ENCODE assay signal across 8 cellular contexts in the genomic region with DNA sequence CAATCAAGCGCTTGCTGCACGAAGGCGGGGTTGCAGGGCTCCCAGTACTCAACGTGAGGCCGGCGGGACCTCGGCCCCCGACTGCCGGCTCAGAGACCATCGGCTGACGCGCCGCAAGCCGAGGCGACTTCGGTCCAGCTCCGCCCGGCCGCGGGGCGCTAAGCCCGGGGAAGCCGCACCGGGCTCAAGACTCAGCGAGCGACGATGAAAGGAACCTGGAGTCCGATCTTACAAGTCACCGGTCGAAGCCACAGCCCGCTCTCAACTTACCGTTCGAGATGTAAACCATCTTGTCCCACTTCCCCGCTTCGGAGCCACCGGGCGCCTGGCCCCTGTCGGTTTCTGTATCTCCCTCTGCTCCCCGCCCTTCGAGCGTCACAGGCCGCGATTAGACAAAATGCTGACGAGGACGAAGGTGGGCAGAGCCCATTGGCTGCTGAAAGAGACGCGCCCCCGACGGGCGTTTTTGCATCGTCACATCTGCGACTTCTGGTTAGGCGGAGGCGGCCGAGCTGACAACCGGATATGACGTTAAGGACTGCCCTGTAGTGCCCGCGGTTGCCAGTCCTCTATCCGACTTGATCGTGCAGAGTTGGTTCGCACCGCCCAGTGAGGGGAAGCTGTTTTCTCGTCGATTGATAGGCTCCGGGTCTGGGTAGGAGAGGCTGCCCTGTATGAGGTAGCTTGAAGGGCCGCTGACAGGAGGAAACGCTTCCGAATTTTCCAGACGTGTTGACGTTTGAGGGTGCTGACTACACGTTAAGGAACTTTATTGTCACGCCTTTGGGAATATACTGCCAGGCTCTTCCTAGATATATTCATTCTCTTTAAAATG. TPM values are rescaled to one million over a fixed set of nuclear protein-coding genes. Genes with fewer than 3 reads are reported as not detected.
DNase-seq lines count a peak whose midpoint lies in the region; ATAC-seq, FAIRE-seq and TF ChIP-seq lines count a peak whose summit lies in the region.

TSS of gene SELENOK (minus strand) at position 360 of the 835 bp plus-strand sequence.

- no peaks in the 10 kb centered on the region for H3K27me3 ChIP-seq in NT2/D1 (ENCODE audit: insufficient read depth, insufficient read length)
- peaks cover 0 to 8% (median 1%) of the 10 kb centered on the region in 4 experiments; a peak in 2 of 7 replicates for H3K27me3 ChIP-seq in H1 (replicated peaks in 1 of 4; ENCODE audit: control insufficient read depth in 3 of 4, extremely low read depth in 1 of 4, insufficient read depth in 3 of 4, low read length in 3 of 4)

- H4K20me1 ChIP-seq in H1 (replicated peaks in 1 of 2; ENCODE audit: control insufficient read depth in 1 of 2, insufficient read depth in 2 of 2, low read length in 2 of 2) = peaks cover 0 to 2% of the 10 kb centered on the region in 2 experiments

- H3K4me3 ChIP-seq in NT2/D1 (ENCODE audit: insufficient read length, low read depth) = peak within 1 kb of the TSS; percentile 94
- peak within 1 kb of the TSS; percentile 80 to 94 (median 90) for H3K4me3 ChIP-seq in H1 (ENCODE audit: extremely low read depth in 1 of 4, insufficient read depth in 2 of 4, low read depth in 3 of 4, low read length in 4 of 4)

- peaks cover 2% of the 10 kb centered on the region for H3K9me3 Mint-ChIP-seq in activated CD8-positive, alpha-beta memory T cell treated with anti-CD3 and anti-CD28 coated beads, Interleukin-2, amount 10 ng/mL, durations not matched to agents 7 days and 5 days (ENCODE audit: low read depth)
- peaks cover 5% of the 10 kb centered on the region for H3K9me3 Mint-ChIP-seq in memory B cell

- H3K79me2 ChIP-seq in H1 (ENCODE audit: control insufficient read depth in 1 of 2, insufficient read depth in 2 of 2, low read length in 2 of 2) = peaks cover 0 to 37% of the 10 kb centered on the region in 2 experiments; a peak in 3 of 4 replicates

- TF ChIP-seq CTCF in H1 (IDR thresholded peaks at IDR 0.05; ENCODE audit: control extremely low read depth in 1 of 3, insufficient read depth in 1 of 3, low read depth in 1 of 3, low read length in 3 of 3) = no peak

- H3K9ac ChIP-seq in NT2/D1 (ENCODE audit: insufficient read length, low read depth) (peak within 1 kb of the TSS; percentile 92), H1 (replicated peaks in 1 of 4; ENCODE audit: extremely low read depth in 1 of 4, low read depth in 3 of 4, low read length in 3 of 4) (peak within 1 kb of the TSS; percentile 64 to 97 (median 88))

- H3K79me1 ChIP-seq in H1 (ENCODE audit: low read depth, low read length) = no peaks in the 10 kb centered on the region

- peak within 1 kb of the TSS; percentile 41; the same call in 1 of the 2 replicates for H2BK12ac ChIP-seq in H1 (ENCODE audit: low read depth, low read length)

- H3K4me3 Mint-ChIP-seq in activated CD8-positive, alpha-beta memory T cell treated with anti-CD3 and anti-CD28 coated beads, Interleukin-2, amount 10 ng/mL, durations not matched to agents 7 days and 5 days = peak within 1 kb of the TSS; percentile 90
- peak within 1 kb of the TSS; percentile 94 for H3K4me3 Mint-ChIP-seq in memory B cell

- no peaks in the 10 kb centered on the region for H3K9me3 ChIP-seq in NT2/D1 (ENCODE audit: insufficient read depth, low read length)
- no peaks in the 10 kb centered on the region for H3K9me3 ChIP-seq in H1 (ENCODE audit: insufficient read depth in 2 of 2, low read depth in 1 of 2, low read length in 1 of 2)

- H3K36me3 ChIP-seq in NT2/D1 (ENCODE audit: insufficient read depth, insufficient read length, low read length) = peaks cover 25% of the 10 kb centered on the region
- peaks cover 0 to 8% (median 3%) of the 10 kb centered on the region in 4 experiments; a peak in 3 of 8 replicates for H3K36me3 ChIP-seq in H1 (ENCODE audit: control insufficient read depth in 2 of 4, insufficient read depth in 4 of 4, low read length in 3 of 4)

- peak within 1 kb of the TSS; percentile 98; the same call in 1 of the 2 replicates for H4K8ac ChIP-seq in H1 (ENCODE audit: extremely low read depth, insufficient read depth, low read length)

- no peaks in the 10 kb centered on the region for H3K4me1 ChIP-seq in NT2/D1 (ENCODE audit: insufficient read depth, insufficient read length)
- H3K4me1 ChIP-seq in H1 (replicated peaks in 1 of 4; ENCODE audit: control insufficient read depth in 3 of 4, insufficient read depth in 4 of 4, low read length in 3 of 4) = peaks cover 0 to 4% (median 2%) of the 10 kb centered on the region in 4 experiments; a peak in 3 of 7 replicates

- H3K23ac ChIP-seq in H1 (ENCODE audit: insufficient read length) = no peak within 1 kb of the TSS

- peak; percentile 95 for ATAC-seq in GM21381 (IDR thresholded peaks at IDR 0.05; ENCODE audit: unreplicated experiment)
- peak; percentile 94 for ATAC-seq in activated CD8-positive, alpha-beta memory T cell treated with anti-CD3 and anti-CD28 coated beads, Interleukin-2, amount 10 ng/mL, durations not matched to agents 7 days and 5 days
- ATAC-seq in memory B cell (ENCODE audit: low read depth) = peak; percentile 88

- no peak for TF ChIP-seq RAD21 in H1 (IDR thresholded peaks at IDR 0.05 in 1 of 2, conservative IDR thresholded peaks at IDR 0.05 in 1 of 2; ENCODE audit: low read depth in 2 of 2, low read length in 2 of 2)

- H3K56ac ChIP-seq in H1 (replicated peaks; ENCODE audit: insufficient read length, low read depth, low read length) = no peak within 1 kb of the TSS

- no peak within 1 kb of the TSS; the same call in 1 of the 2 replicates for H2AK5ac ChIP-seq in H1 (ENCODE audit: low read depth, low read length)

- H4K5ac ChIP-seq in H1 (ENCODE audit: insufficient read length, low read depth, low read length) = peak within 1 kb of the TSS; percentile 64

- WGBS in H1 (ENCODE audit: extremely low coverage in 1 of 2, insufficient coverage in 1 of 2, insufficient read length in 1 of 2, insufficient replicate concordance in 2 of 2, low coverage in 1 of 2, low lambda C conversion rate in 2 of 2, missing lambda C conversion rate in 1 of 2), 2 experiments = 2% methylated on average over 67 of the region's 73 CpGs; no CpG with 5 or more reads in 1 of the 2 experiments

- peak; percentile 97 for DNase-seq in COLO829 (ENCODE audit: low spot score)
- peak; percentile 55 to 99 (median 96) for DNase-seq in HUDEP-2 (lab: John Stamatoyannopoulos, UW; ENCODE audit: unreplicated experiment in 76 of 76)
- peak; percentile 99 for DNase-seq in NT2/D1 (ENCODE audit: low read depth, low spot score)
- DNase-seq in activated CD8-positive, alpha-beta memory T cell treated with anti-CD3 and anti-CD28 coated beads, Interleukin-2, amount 10 ng/mL, durations not matched to agents 7 days and 5 days = peak; percentile 99
- peak; percentile 92 to 97 for DNase-seq in H1 (ENCODE audit: low read depth in 1 of 2, low spot score in 2 of 2)
- peak; percentile 85 to 94 for DNase-seq in memory B cell (ENCODE audit: low spot score in 2 of 2)
- DNase-seq in stimulated activated CD8-positive, alpha-beta memory T cell treated with anti-CD3 and anti-CD28 coated beads, Interleukin-12 subunit alpha, Interleukin-12 subunit beta, amount 100 ng/mL, for 24 hours (ENCODE audit: extremely low read depth) = peak; percentile 95

- peak within 1 kb of the TSS; percentile 74 to 86 for H3K4me2 ChIP-seq in H1 (ENCODE audit: insufficient read depth in 1 of 2, low read depth in 2 of 2, low read length in 2 of 2)

- peak within 1 kb of the TSS; percentile 46 for H2AFZ ChIP-seq in H1 (ENCODE audit: low read length)

- H3K27ac ChIP-seq in H1 (ENCODE audit: low read depth, low read length) = peak within 1 kb of the TSS; percentile 85

- H3K14ac ChIP-seq in H1 (ENCODE audit: insufficient read length) = no peak within 1 kb of the TSS

- peak within 1 kb of the TSS; percentile 56; the same call in 1 of the 2 replicates for H2BK5ac ChIP-seq in H1 (ENCODE audit: low read depth, low read length)

- peak; percentile 92 for FAIRE-seq in H1 (lab: Jason Lieb, UNC)

- H4K91ac ChIP-seq in H1 (replicated peaks; ENCODE audit: insufficient read length, low read length) = no peak within 1 kb of the TSS

- peaks cover 49% of the 10 kb centered on the region for H3K4me1 Mint-ChIP-seq in activated CD8-positive, alpha-beta memory T cell treated with anti-CD3 and anti-CD28 coated beads, Interleukin-2, amount 10 ng/mL, durations not matched to agents 7 days and 5 days
- H3K4me1 Mint-ChIP-seq in memory B cell = peaks cover 25% of the 10 kb centered on the region

- CTCF ChIA-PET in activated CD8-positive, alpha-beta memory T cell treated with anti-CD3 and anti-CD28 coated beads, Interleukin-2, amount 10 ng/mL, durations not matched to agents 7 days and 5 days (lab: Charles Lee) = interaction anchor here (1.0 to 2.4 kb wide), 2 partner anchors 12 to 82 kb away, joined by 3 to 6 read pairs; no protein-coding TSS in a partner anchor
- CTCF ChIA-PET in H1 (lab: Charles Lee; ENCODE audit: partially characterized antibody) = no interaction called here

- H3K18ac ChIP-seq in H1 (ENCODE audit: extremely low read depth, low read length) = no peak within 1 kb of the TSS

- H3K27me3 Mint-ChIP-seq in activated CD8-positive, alpha-beta memory T cell treated with anti-CD3 and anti-CD28 coated beads, Interleukin-2, amount 10 ng/mL, durations not matched to agents 7 days and 5 days = peaks cover 16% of the 10 kb centered on the region
- no peaks in the 10 kb centered on the region for H3K27me3 Mint-ChIP-seq in memory B cell

- H3K23me2 ChIP-seq in H1 (ENCODE audit: low read depth, low read length) = 0 out of 2 replicates have a peak, but pooled peaks cover 3% of the 10 kb centered on the region

- POLR2A ChIA-PET in H1 (lab: Charles Lee; ENCODE audit: partially characterized antibody) = interaction anchor here (0.8 to 2.0 kb wide), 4 partner anchors 9 to 39 kb away, joined by 4 to 11 read pairs (median 6); partner anchors contain the start of gene ACTR8

- no peak within 1 kb of the TSS for H2BK20ac ChIP-seq in H1 (ENCODE audit: low read length)

- no peak; a peak in 1 of 3 replicates for TF ChIP-seq EP300 in H1 (IDR thresholded peaks at IDR 0.05; ENCODE audit: borderline replicate concordance in 1 of 2, low read depth in 2 of 2, low read length in 2 of 2)

- peak within 1 kb of the TSS; percentile 99 for H3K27ac Mint-ChIP-seq in activated CD8-positive, alpha-beta memory T cell treated with anti-CD3 and anti-CD28 coated beads, Interleukin-2, amount 10 ng/mL, durations not matched to agents 7 days and 5 days
- H3K27ac Mint-ChIP-seq in memory B cell = peak within 1 kb of the TSS; percentile 98

- peaks cover 34% of the 10 kb centered on the region for H3K36me3 Mint-ChIP-seq in activated CD8-positive, alpha-beta memory T cell treated with anti-CD3 and anti-CD28 coated beads, Interleukin-2, amount 10 ng/mL, durations not matched to agents 7 days and 5 days
- H3K36me3 Mint-ChIP-seq in memory B cell = peaks cover 8% of the 10 kb centered on the region

- no peak within 1 kb of the TSS for H3K4ac ChIP-seq in H1 (replicated peaks; ENCODE audit: insufficient read length, low read depth, low read length)

- TF ChIP-seq POLR2A in H1 (IDR thresholded peaks at IDR 0.05; ENCODE audit: control extremely low read depth in 1 of 2, low read depth in 2 of 2, low read length in 2 of 2) = peak; percentile 63 to 97

- no peak within 1 kb of the TSS for H2BK120ac ChIP-seq in H1 (replicated peaks; ENCODE audit: low read depth, low read length)

- no peak within 1 kb of the TSS for H2BK15ac ChIP-seq in H1 (ENCODE audit: low read length)

RNA-seq across cellular contexts. Expression of gene SELENOK, which starts in this region (rescaled TPM):
- total RNA-seq in activated CD8-positive, alpha-beta memory T cell treated with anti-CD3 and anti-CD28 coated beads, Interleukin-2, amount 10 ng/mL, durations not matched to agents 7 days and 5 days = 10 to 100 TPM; 56.5 to 60.0 TPM
- 32.5 and 40.2 TPM in 2 replicates for total RNA-seq in H1 (2021; fragmentation: NEBNext Ultra II Directional; extraction: Animal tissue kit (Norgen Biotek cat#: 25700))
- polyA plus RNA-seq in H1 (2011; rRNA removed) = 12.6 and 26.9 TPM in 2 replicates
- polyA plus RNA-seq in H1 (2011; cell fraction: cytosol; rRNA removed) = 35.4 TPM
- 9.4 TPM for polyA plus RNA-seq in H1 (2011; cell fraction: nucleus; rRNA removed)
- 31.6 to 58.1 TPM (median 37.3 TPM) in 4 replicates for polyA plus RNA-seq in H1 (2012, experiment 1 of 2)
- 68.3 TPM for polyA plus RNA-seq in H1 (2012, experiment 2 of 2)
- polyA plus RNA-seq in H1 (2013, experiment 1 of 2) = 50.8 TPM
- 58.0 TPM for polyA plus RNA-seq in H1 (2013, experiment 2 of 2)
- 9.3 and 13.0 TPM in 2 replicates for polyA minus RNA-seq in H1 (2011; rRNA and poly(A)+ RNA removed)
- 7.3 TPM for polyA minus RNA-seq in H1 (2011; cell fraction: cytosol; rRNA and poly(A)+ RNA removed)
- polyA minus RNA-seq in H1 (2011; cell fraction: nucleus; rRNA and poly(A)+ RNA removed) = 9.6 TPM

Comparison
In these comparisons a context has a peak if more than half of its experiments do, and no peak if none do; other contexts are left out.
1. Peak in every context shown above with its lines: DNase-seq, ATAC-seq, H3K4me3 ChIP-seq and H3K27ac ChIP-seq.